Comparison of ENCODE assay signal across 1 cellular context in the genomic region with DNA sequence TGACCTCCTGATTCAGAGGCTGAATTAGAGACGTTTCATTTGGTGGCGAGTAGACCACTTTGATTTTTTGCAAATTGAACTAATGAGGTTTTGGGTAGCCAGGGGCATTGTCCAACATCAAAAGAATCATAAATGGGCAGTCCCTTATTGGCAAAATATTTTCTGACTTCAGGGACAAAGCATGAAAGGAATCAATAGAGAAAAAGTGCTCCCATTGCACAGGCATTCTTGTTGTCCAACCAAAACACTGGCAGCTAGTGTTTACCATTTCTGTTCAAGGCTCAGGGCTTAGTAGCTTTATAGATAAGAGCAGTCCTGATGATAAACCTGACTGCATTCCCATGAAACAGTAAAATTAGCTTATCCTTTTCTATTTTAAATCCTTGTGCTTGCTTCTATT.
TF ChIP-seq lines count a peak whose summit lies in the region.

No MANE protein-coding gene starts in this region.

TF ChIP-seq in HepG2, 621 proteins besides CTCF, POLR2A, EP300 and RAD21 (continued from another document and continues in another):
- TF ChIP-seq, protein P1, sequence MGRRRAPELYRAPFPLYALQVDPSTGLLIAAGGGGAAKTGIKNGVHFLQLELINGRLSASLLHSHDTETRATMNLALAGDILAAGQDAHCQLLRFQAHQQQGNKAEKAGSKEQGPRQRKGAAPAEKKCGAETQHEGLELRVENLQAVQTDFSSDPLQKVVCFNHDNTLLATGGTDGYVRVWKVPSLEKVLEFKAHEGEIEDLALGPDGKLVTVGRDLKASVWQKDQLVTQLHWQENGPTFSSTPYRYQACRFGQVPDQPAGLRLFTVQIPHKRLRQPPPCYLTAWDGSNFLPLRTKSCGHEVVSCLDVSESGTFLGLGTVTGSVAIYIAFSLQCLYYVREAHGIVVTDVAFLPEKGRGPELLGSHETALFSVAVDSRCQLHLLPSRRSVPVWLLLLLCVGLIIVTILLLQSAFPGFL (CRISPR knock-in tag; IDR thresholded peaks at IDR 0.05), result no peak
- TF ChIP-seq REXO4 (CRISPR knock-in tag; IDR thresholded peaks at IDR 0.05; ENCODE audit: borderline replicate concordance) (no peak), PCBP1 (IDR thresholded peaks at IDR 0.05; ENCODE audit: borderline replicate concordance, low read depth, low read length) (no peak), GZF1 (CRISPR knock-in tag; IDR thresholded peaks at IDR 0.05) (no peak), ZNF766 (CRISPR knock-in tag; IDR thresholded peaks at IDR 0.05; ENCODE audit: borderline replicate concordance) (no peak), MIER2 (CRISPR knock-in tag; IDR thresholded peaks at IDR 0.05) (no peak), ZFAT (CRISPR knock-in tag; conservative IDR thresholded peaks at IDR 0.05) (no peak), ZNF678 (CRISPR knock-in tag; IDR thresholded peaks at IDR 0.05) (no peak), NFE2L2 (IDR thresholded peaks at IDR 0.05; ENCODE audit: low read length) (no peak), ZNF256 (CRISPR knock-in tag; conservative IDR thresholded peaks at IDR 0.05) (no peak), SRF (IDR thresholded peaks at IDR 0.05; ENCODE audit: low read depth, low read length) (no peak), SNAPC2 (CRISPR knock-in tag; IDR thresholded peaks at IDR 0.05) (no peak), JDP2 (CRISPR knock-in tag; IDR thresholded peaks at IDR 0.05; ENCODE audit: borderline replicate concordance) (no peak), FIP1L1 (IDR thresholded peaks at IDR 0.05; ENCODE audit: borderline replicate concordance, insufficient read depth, low read depth, low read length) (no peak), ZNF180 (CRISPR knock-in tag; IDR thresholded peaks at IDR 0.05; ENCODE audit: borderline replicate concordance, low read depth) (no peak), RFX5 (IDR thresholded peaks at IDR 0.05; ENCODE audit: low read depth, low read length) (no peak), ZNF607 (CRISPR knock-in tag; IDR thresholded peaks at IDR 0.05; ENCODE audit: borderline replicate concordance) (no peak), ZNF207 (IDR thresholded peaks at IDR 0.05; ENCODE audit: borderline replicate concordance) (no peak), MLLT10 (CRISPR knock-in tag; IDR thresholded peaks at IDR 0.05) (no peak), THYN1 (CRISPR knock-in tag; IDR thresholded peaks at IDR 0.05; ENCODE audit: borderline replicate concordance, low read depth) (no peak), ARID2 (CRISPR knock-in tag; IDR thresholded peaks at IDR 0.05; ENCODE audit: borderline replicate concordance) (no peak), PTBP1 (IDR thresholded peaks at IDR 0.05; ENCODE audit: low read depth, low read length, poor library complexity, severe bottlenecking) (no peak), KMT2A (CRISPR knock-in tag; IDR thresholded peaks at IDR 0.05) (no peak), ZKSCAN5 (CRISPR knock-in tag; IDR thresholded peaks at IDR 0.05) (no peak), ZNF737 (CRISPR knock-in tag; IDR thresholded peaks at IDR 0.05; ENCODE audit: borderline replicate concordance) (no peak), ZNF605 (CRISPR knock-in tag; IDR thresholded peaks at IDR 0.05) (no peak), RXRB (CRISPR knock-in tag; IDR thresholded peaks at IDR 0.05; ENCODE audit: borderline replicate concordance) (peak; percentile 64; the same call in 1 of the 2 replicates), SAP130 (CRISPR knock-in tag; IDR thresholded peaks at IDR 0.05; ENCODE audit: low read depth) (peak; percentile 54), RBM22 (optimal IDR thresholded peaks at IDR 0.05; ENCODE audit: low read length) (no peak), ZNF841 (CRISPR knock-in tag; IDR thresholded peaks at IDR 0.05; ENCODE audit: borderline replicate concordance) (no peak), EHMT2 (IDR thresholded peaks at IDR 0.05; ENCODE audit: borderline replicate concordance, low read depth, low read length) (no peak), ZNF891 (CRISPR knock-in tag; IDR thresholded peaks at IDR 0.05) (no peak), TOE1 (CRISPR knock-in tag; IDR thresholded peaks at IDR 0.05) (no peak), TCF7 (IDR thresholded peaks at IDR 0.05; ENCODE audit: low read depth) (peak; percentile 82), ZNF564 (CRISPR knock-in tag; IDR thresholded peaks at IDR 0.05) (no peak), IKZF4 (CRISPR knock-in tag; IDR thresholded peaks at IDR 0.05; ENCODE audit: borderline replicate concordance, low read depth, not compliant biosample characterization) (no peak), SP2 (CRISPR knock-in tag; IDR thresholded peaks at IDR 0.05) (no peak)
- TF ChIP-seq, protein P2, sequence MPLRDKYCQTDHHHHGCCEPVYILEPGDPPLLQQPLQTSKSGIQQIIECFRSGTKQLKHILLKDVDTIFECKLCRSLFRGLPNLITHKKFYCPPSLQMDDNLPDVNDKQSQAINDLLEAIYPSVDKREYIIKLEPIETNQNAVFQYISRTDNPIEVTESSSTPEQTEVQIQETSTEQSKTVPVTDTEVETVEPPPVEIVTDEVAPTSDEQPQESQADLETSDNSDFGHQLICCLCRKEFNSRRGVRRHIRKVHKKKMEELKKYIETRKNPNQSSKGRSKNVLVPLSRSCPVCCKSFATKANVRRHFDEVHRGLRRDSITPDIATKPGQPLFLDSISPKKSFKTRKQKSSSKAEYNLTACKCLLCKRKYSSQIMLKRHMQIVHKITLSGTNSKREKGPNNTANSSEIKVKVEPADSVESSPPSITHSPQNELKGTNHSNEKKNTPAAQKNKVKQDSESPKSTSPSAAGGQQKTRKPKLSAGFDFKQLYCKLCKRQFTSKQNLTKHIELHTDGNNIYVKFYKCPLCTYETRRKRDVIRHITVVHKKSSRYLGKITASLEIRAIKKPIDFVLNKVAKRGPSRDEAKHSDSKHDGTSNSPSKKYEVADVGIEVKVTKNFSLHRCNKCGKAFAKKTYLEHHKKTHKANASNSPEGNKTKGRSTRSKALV (CRISPR knock-in tag; IDR thresholded peaks at IDR 0.05), result no peak
- TF ChIP-seq, protein P3, sequence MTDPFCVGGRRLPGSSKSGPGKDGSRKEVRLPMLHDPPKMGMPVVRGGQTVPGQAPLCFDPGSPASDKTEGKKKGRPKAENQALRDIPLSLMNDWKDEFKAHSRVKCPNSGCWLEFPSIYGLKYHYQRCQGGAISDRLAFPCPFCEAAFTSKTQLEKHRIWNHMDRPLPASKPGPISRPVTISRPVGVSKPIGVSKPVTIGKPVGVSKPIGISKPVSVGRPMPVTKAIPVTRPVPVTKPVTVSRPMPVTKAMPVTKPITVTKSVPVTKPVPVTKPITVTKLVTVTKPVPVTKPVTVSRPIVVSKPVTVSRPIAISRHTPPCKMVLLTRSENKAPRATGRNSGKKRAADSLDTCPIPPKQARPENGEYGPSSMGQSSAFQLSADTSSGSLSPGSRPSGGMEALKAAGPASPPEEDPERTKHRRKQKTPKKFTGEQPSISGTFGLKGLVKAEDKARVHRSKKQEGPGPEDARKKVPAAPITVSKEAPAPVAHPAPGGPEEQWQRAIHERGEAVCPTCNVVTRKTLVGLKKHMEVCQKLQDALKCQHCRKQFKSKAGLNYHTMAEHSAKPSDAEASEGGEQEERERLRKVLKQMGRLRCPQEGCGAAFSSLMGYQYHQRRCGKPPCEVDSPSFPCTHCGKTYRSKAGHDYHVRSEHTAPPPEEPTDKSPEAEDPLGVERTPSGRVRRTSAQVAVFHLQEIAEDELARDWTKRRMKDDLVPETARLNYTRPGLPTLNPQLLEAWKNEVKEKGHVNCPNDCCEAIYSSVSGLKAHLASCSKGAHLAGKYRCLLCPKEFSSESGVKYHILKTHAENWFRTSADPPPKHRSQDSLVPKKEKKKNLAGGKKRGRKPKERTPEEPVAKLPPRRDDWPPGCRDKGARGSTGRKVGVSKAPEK (CRISPR knock-in tag; IDR thresholded peaks at IDR 0.05; ENCODE audit: borderline replicate concordance), result no peak
- TF ChIP-seq, protein P4, sequence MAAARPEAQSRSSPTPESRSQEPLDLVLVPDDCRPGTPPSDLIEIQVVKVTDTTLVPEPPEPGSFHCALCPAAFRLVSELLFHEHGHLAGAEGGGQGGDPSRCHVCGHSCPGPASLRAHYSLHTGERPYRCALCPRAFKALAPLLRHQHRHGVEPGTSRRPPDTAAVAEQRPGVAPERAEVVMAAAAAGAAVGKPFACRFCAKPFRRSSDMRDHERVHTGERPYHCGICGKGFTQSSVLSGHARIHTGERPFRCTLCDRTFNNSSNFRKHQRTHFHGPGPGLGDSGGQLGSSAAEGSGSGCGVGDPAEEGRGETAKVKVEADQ (CRISPR knock-in tag; IDR thresholded peaks at IDR 0.05; ENCODE audit: borderline replicate concordance), result no peak
- TF ChIP-seq, protein P5, sequence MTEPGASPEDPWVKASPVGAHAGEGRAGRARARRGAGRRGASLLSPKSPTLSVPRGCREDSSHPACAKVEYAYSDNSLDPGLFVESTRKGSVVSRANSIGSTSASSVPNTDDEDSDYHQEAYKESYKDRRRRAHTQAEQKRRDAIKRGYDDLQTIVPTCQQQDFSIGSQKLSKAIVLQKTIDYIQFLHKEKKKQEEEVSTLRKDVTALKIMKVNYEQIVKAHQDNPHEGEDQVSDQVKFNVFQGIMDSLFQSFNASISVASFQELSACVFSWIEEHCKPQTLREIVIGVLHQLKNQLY (CRISPR knock-in tag; IDR thresholded peaks at IDR 0.05), result no peak
- TF ChIP-seq, protein P6, sequence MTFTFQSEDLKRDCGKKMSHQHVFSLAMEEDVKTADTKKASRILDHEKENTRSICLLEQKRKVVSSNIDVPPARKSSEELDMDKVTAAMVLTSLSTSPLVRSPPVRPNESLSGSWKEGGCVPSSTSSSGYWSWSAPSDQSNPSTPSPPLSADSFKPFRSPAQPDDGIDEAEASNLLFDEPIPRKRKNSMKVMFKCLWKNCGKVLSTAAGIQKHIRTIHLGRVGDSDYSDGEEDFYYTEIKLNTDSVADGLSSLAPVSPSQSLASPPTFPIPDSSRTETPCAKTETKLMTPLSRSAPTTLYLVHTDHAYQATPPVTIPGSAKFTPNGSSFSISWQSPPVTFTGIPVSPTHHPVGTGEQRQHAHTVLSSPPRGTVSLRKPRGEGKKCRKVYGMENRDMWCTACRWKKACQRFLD (CRISPR knock-in tag; IDR thresholded peaks at IDR 0.05; ENCODE audit: borderline replicate concordance), result no peak
- TF ChIP-seq, protein P7, sequence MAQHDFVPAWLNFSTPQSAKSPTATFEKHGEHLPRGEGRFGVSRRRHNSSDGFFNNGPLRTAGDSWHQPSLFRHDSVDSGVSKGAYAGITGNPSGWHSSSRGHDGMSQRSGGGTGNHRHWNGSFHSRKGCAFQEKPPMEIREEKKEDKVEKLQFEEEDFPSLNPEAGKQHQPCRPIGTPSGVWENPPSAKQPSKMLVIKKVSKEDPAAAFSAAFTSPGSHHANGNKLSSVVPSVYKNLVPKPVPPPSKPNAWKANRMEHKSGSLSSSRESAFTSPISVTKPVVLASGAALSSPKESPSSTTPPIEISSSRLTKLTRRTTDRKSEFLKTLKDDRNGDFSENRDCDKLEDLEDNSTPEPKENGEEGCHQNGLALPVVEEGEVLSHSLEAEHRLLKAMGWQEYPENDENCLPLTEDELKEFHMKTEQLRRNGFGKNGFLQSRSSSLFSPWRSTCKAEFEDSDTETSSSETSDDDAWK (CRISPR knock-in tag; IDR thresholded peaks at IDR 0.05), result no peak
- TF ChIP-seq, protein P8, sequence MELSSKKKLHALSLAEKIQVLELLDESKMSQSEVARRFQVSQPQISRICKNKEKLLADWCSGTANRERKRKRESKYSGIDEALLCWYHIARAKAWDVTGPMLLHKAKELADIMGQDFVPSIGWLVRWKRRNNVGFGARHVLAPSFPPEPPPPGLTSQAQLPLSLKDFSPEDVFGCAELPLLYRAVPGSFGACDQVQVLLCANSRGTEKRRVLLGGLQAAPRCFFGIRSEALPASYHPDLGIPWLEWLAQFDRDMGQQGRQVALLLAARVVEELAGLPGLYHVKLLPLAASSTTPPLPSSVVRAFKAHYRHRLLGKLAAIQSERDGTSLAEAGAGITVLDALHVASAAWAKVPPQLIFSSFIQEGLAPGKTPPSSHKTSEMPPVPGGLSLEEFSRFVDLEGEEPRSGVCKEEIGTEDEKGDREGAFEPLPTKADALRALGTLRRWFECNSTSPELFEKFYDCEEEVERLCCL (CRISPR knock-in tag; IDR thresholded peaks at IDR 0.05; ENCODE audit: borderline replicate concordance), result no peak
- TF ChIP-seq, protein P9, sequence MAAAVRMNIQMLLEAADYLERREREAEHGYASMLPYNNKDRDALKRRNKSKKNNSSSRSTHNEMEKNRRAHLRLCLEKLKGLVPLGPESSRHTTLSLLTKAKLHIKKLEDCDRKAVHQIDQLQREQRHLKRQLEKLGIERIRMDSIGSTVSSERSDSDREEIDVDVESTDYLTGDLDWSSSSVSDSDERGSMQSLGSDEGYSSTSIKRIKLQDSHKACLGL (CRISPR knock-in tag; IDR thresholded peaks at IDR 0.05), result no peak
- TF ChIP-seq, protein P10, sequence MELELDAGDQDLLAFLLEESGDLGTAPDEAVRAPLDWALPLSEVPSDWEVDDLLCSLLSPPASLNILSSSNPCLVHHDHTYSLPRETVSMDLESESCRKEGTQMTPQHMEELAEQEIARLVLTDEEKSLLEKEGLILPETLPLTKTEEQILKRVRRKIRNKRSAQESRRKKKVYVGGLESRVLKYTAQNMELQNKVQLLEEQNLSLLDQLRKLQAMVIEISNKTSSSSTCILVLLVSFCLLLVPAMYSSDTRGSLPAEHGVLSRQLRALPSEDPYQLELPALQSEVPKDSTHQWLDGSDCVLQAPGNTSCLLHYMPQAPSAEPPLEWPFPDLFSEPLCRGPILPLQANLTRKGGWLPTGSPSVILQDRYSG (CRISPR knock-in tag; IDR thresholded peaks at IDR 0.05), result no peak
- TF ChIP-seq, protein P11, sequence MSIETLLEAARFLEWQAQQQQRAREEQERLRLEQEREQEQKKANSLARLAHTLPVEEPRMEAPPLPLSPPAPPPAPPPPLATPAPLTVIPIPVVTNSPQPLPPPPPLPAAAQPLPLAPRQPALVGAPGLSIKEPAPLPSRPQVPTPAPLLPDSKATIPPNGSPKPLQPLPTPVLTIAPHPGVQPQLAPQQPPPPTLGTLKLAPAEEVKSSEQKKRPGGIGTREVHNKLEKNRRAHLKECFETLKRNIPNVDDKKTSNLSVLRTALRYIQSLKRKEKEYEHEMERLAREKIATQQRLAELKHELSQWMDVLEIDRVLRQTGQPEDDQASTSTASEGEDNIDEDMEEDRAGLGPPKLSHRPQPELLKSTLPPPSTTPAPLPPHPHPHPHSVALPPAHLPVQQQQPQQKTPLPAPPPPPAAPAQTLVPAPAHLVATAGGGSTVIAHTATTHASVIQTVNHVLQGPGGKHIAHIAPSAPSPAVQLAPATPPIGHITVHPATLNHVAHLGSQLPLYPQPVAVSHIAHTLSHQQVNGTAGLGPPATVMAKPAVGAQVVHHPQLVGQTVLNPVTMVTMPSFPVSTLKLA (IDR thresholded peaks at IDR 0.05), result no peak
- TF ChIP-seq, protein P12, sequence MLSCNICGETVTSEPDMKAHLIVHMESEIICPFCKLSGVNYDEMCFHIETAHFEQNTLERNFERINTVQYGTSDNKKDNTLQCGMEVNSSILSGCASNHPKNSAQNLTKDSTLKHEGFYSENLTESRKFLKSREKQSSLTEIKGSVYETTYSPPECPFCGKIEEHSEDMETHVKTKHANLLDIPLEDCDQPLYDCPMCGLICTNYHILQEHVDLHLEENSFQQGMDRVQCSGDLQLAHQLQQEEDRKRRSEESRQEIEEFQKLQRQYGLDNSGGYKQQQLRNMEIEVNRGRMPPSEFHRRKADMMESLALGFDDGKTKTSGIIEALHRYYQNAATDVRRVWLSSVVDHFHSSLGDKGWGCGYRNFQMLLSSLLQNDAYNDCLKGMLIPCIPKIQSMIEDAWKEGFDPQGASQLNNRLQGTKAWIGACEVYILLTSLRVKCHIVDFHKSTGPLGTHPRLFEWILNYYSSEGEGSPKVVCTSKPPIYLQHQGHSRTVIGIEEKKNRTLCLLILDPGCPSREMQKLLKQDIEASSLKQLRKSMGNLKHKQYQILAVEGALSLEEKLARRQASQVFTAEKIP (CRISPR knock-in tag; IDR thresholded peaks at IDR 0.05; ENCODE audit: borderline replicate concordance), result no peak
